ENCODE assay signal across 8 cellular contexts in genomic region chr1:113072141-113072756, GRCh38. TPM values are rescaled to one million over a fixed set of nuclear protein-coding genes. Genes with fewer than 3 reads are reported as not detected.
DNase-seq lines count a peak whose midpoint lies in the region; ATAC-seq and TF ChIP-seq lines count a peak whose summit lies in the region.

No MANE protein-coding gene starts in this region.

- H3K4me1 ChIP-seq in ACC112 (ENCODE audit: control insufficient read depth, insufficient read depth, low read length, unreplicated experiment) (peaks cover 13% of the 10 kb centered on the region), breast epithelium (peaks cover 0 to 6% of the 10 kb centered on the region in 2 donors), mononuclear cell (ENCODE audit: insufficient read depth, low read length) (peaks cover 28% of the 10 kb centered on the region)

- intact Hi-C loops in breast epithelium (cut with DNase I; ENCODE audit: low total_unique reads), result no loop called here

- peak overlapping the region; percentile 64 for H2AFZ ChIP-seq in ACC112 (ENCODE audit: low read length, unreplicated experiment)

- no peak for DNase-seq in HFF-Myc (ENCODE audit: extremely low read depth, low read depth)
- no peak for DNase-seq in breast epithelium (ENCODE audit: low spot score in 2 of 2)
- no peak for DNase-seq in NCI-H2227 (lab: John Stamatoyannopoulos, UW; ENCODE audit: unreplicated experiment)
- no peak for DNase-seq in NCI-H1694 (lab: John Stamatoyannopoulos, UW)
- no peak for DNase-seq in NCI-H2029 treated with DMSO at 0.1 percent for 48 hours (lab: John Stamatoyannopoulos, UW)

- H3K36me3 ChIP-seq in ACC112 (ENCODE audit: insufficient read depth, low read length) (no peaks in the 10 kb centered on the region), breast epithelium (no peaks in the 10 kb centered on the region)

- H3K9me3 ChIP-seq in breast epithelium (no peaks in the 10 kb centered on the region), mononuclear cell (ENCODE audit: low read depth, low read length) (no peaks in the 10 kb centered on the region)

- TF ChIP-seq CTCF in HFF-Myc (IDR thresholded peaks at IDR 0.05; ENCODE audit: low read depth, low read length, missing control alignments) (no peak), breast epithelium (IDR thresholded peaks at IDR 0.05) (no peak)

- H3K4me3 ChIP-seq in ACC112 (ENCODE audit: low read depth, low read length) (peak overlapping the region; percentile 85), HFF-Myc (replicated peaks; ENCODE audit: low read depth, low read length) (peak overlapping the region; percentile 97), breast epithelium (peak overlapping the region; percentile 85 to 93 (median 89)), mononuclear cell (ENCODE audit: low read length) (peak overlapping the region; percentile 78)

- ATAC-seq in GM21619 (IDR thresholded peaks at IDR 0.05; ENCODE audit: unreplicated experiment), result no peak

- H3K27me3 ChIP-seq in ACC112 (ENCODE audit: insufficient read depth, low read length) (no peaks in the 10 kb centered on the region), breast epithelium (no peaks in the 10 kb centered on the region), mononuclear cell (ENCODE audit: insufficient read depth, low read length) (no peaks in the 10 kb centered on the region)

- no peak for TF ChIP-seq POLR2A in breast epithelium (IDR thresholded peaks at IDR 0.05)

- peaks cover 40% of the 10 kb centered on the region for H3K79me2 ChIP-seq in ACC112 (ENCODE audit: control insufficient read depth, insufficient read depth, low read length, unreplicated experiment)

- no peak overlapping the region for H3K27ac ChIP-seq in ACC112 (ENCODE audit: low read depth, low read length)
- peak overlapping the region; percentile 91 for H3K27ac ChIP-seq in breast epithelium

RNA-seq across cellular contexts. Expression of gene LRIG2, which starts 0.7 kb away (rescaled TPM):
- total RNA-seq in breast epithelium, result 10 to 100 TPM; 20.0 to 39.8 (median 24.3) TPM
- 14.3 TPM for total RNA-seq in mononuclear cell
